ENCODE assay signal across 1 cellular context in genomic region chr11:112289588-112290461, GRCh38.
TF ChIP-seq lines count a peak whose summit lies in the region.

No MANE protein-coding gene starts in this region.

TF ChIP-seq in K562, 482 proteins besides CTCF, POLR2A, EP300 and RAD21 (continued from another document and continues in another):
- TF ChIP-seq ZNF740 (CRISPR knock-in tag; IDR thresholded peaks at IDR 0.05) (no peak), ZNF740 (tag; IDR thresholded peaks at IDR 0.05) (no peak), ZNF354B (CRISPR knock-in tag; IDR thresholded peaks at IDR 0.05) (no peak), NR1H2 (CRISPR knock-in tag; IDR thresholded peaks at IDR 0.05) (no peak), VEZF1 (CRISPR knock-in tag; IDR thresholded peaks at IDR 0.05) (peak; percentile 92), BCOR (IDR thresholded peaks at IDR 0.05) (no peak), MTA1 (IDR thresholded peaks at IDR 0.05; ENCODE audit: borderline replicate concordance) (no peak), HNRNPLL (IDR thresholded peaks at IDR 0.05; ENCODE audit: low read depth, low read length, poor library complexity, severe bottlenecking) (no peak), LARP7 (IDR thresholded peaks at IDR 0.05) (no peak), MTA3 (IDR thresholded peaks at IDR 0.05; ENCODE audit: borderline replicate concordance) (no peak), YY1 (IDR thresholded peaks at IDR 0.05; ENCODE audit: borderline replicate concordance in 1 of 3, control insufficient read depth in 1 of 3, extremely low read depth in 1 of 3, insufficient read depth in 3 of 3, insufficient read length in 1 of 3, insufficient replicate concordance in 2 of 3, low read depth in 1 of 3, low read length in 2 of 3) (peak in 1 of 3 experiments; percentile 32), ZNF511 (CRISPR knock-in tag; IDR thresholded peaks at IDR 0.05) (no peak), ZNF282 (CRISPR knock-in tag; IDR thresholded peaks at IDR 0.05) (no peak), BRD9 (IDR thresholded peaks at IDR 0.05; ENCODE audit: low read depth, partially characterized antibody) (no peak), DEAF1 (CRISPR knock-in tag; IDR thresholded peaks at IDR 0.05) (peak; percentile 42; the same call in 1 of the 2 replicates), TAF7 (tag; IDR thresholded peaks at IDR 0.05) (no peak), ZNF41 (CRISPR knock-in tag; conservative IDR thresholded peaks at IDR 0.05) (no peak), ZNF699 (CRISPR knock-in tag; IDR thresholded peaks at IDR 0.05; ENCODE audit: insufficient replicate concordance) (no peak), CREBBP (IDR thresholded peaks at IDR 0.05; ENCODE audit: low read depth, low read length) (no peak), KLF13 (tag; IDR thresholded peaks at IDR 0.05; ENCODE audit: borderline replicate concordance, low read depth) (peak; percentile 93), ATF1 (CRISPR knock-in tag; IDR thresholded peaks at IDR 0.05) (no peak), ATF1 (tag; IDR thresholded peaks at IDR 0.05) (peak; percentile 45; the same call in 1 of the 2 replicates), L3MBTL2 (IDR thresholded peaks at IDR 0.05) (peak; percentile 38; the same call in 1 of the 2 replicates), ARID4B (CRISPR knock-in tag; IDR thresholded peaks at IDR 0.05) (peak; percentile 52; the same call in 1 of the 2 replicates), RBM22 (IDR thresholded peaks at IDR 0.05; ENCODE audit: low read depth, low read length, poor library complexity, severe bottlenecking) (no peak), RERE (CRISPR knock-in tag; IDR thresholded peaks at IDR 0.05; ENCODE audit: borderline replicate concordance) (no peak), KDM4B (IDR thresholded peaks at IDR 0.05; ENCODE audit: borderline replicate concordance in 2 of 2, low read depth in 1 of 2) (0 out of 4 replicates have a peak, but pooled peaks of 1 of the 2 experiments have one; percentile 52), GTF2A2 (tag; IDR thresholded peaks at IDR 0.05) (no peak), GATAD2B (IDR thresholded peaks at IDR 0.05; ENCODE audit: borderline replicate concordance) (0 out of 2 replicates have a peak, but pooled peaks have one; percentile 30), TEAD1 (CRISPR knock-in tag; IDR thresholded peaks at IDR 0.05) (no peak), SIN3A (IDR thresholded peaks at IDR 0.05; ENCODE audit: borderline replicate concordance in 2 of 2, control insufficient read depth in 1 of 2, low read depth in 2 of 2, low read length in 2 of 2) (peak in 1 of 2 experiments; percentile 1; a peak in 1 of 4 replicates), ADNP (tag; IDR thresholded peaks at IDR 0.05) (no peak), TFAP4 (CRISPR knock-in tag; IDR thresholded peaks at IDR 0.05; ENCODE audit: borderline replicate concordance) (peak; percentile 34; the same call in 1 of the 2 replicates), ZBTB8A (IDR thresholded peaks at IDR 0.05; ENCODE audit: partially characterized antibody) (no peak), USF1 (CRISPR knock-in tag; IDR thresholded peaks at IDR 0.05) (0 out of 2 replicates have a peak, but pooled peaks have one; percentile 28), NFE2 (IDR thresholded peaks at IDR 0.05; ENCODE audit: low read depth) (no peak), CBX3 (IDR thresholded peaks at IDR 0.05; ENCODE audit: borderline replicate concordance in 1 of 2, low read length in 2 of 2) (no peak), HCFC1 (IDR thresholded peaks at IDR 0.05; ENCODE audit: low read depth, low read length) (0 out of 2 replicates have a peak, but pooled peaks have one; percentile 19), ZNF24 (IDR thresholded peaks at IDR 0.05) (no peak), SPI1 (IDR thresholded peaks at IDR 0.05; ENCODE audit: borderline replicate concordance, low read depth, low read length) (no peak), HDAC2 (IDR thresholded peaks at IDR 0.05) (no peak), ZFP30 (CRISPR knock-in tag; IDR thresholded peaks at IDR 0.05; ENCODE audit: borderline replicate concordance) (no peak), ZBTB1 (CRISPR knock-in tag; IDR thresholded peaks at IDR 0.05; ENCODE audit: borderline replicate concordance, low read depth) (no peak), ZBTB7A (IDR thresholded peaks at IDR 0.05; ENCODE audit: borderline replicate concordance, control insufficient read depth, low read depth, low read length) (peak; percentile 77; the same call in 1 of the 2 replicates)
- TF ChIP-seq, protein P1, sequence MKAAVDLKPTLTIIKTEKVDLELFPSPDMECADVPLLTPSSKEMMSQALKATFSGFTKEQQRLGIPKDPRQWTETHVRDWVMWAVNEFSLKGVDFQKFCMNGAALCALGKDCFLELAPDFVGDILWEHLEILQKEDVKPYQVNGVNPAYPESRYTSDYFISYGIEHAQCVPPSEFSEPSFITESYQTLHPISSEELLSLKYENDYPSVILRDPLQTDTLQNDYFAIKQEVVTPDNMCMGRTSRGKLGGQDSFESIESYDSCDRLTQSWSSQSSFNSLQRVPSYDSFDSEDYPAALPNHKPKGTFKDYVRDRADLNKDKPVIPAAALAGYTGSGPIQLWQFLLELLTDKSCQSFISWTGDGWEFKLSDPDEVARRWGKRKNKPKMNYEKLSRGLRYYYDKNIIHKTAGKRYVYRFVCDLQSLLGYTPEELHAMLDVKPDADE (conservative IDR thresholded peaks at IDR 0.05; ENCODE audit: control insufficient read depth, low read depth, low read length) = no peak
- TF ChIP-seq, protein P2, sequence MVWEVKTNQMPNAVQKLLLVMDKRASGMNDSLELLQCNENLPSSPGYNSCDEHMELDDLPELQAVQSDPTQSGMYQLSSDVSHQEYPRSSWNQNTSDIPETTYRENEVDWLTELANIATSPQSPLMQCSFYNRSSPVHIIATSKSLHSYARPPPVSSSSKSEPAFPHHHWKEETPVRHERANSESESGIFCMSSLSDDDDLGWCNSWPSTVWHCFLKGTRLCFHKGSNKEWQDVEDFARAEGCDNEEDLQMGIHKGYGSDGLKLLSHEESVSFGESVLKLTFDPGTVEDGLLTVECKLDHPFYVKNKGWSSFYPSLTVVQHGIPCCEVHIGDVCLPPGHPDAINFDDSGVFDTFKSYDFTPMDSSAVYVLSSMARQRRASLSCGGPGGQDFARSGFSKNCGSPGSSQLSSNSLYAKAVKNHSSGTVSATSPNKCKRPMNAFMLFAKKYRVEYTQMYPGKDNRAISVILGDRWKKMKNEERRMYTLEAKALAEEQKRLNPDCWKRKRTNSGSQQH (CRISPR knock-in tag; IDR thresholded peaks at IDR 0.05) = no peak
